Comparison of ENCODE assay signal across 8 cellular contexts in genomic region chr7:151520419-151521229, GRCh38. TPM values are rescaled to one million over a fixed set of nuclear protein-coding genes. Genes with fewer than 3 reads are reported as not detected.
DNase-seq lines count a peak whose midpoint lies in the region; ATAC-seq and TF ChIP-seq lines count a peak whose summit lies in the region.

No MANE protein-coding gene starts in this region.

- H3K4me3 ChIP-seq in WI38 (ENCODE audit: low read depth, low read length) (peak overlapping the region; percentile 55), lower leg skin (ENCODE audit: low read depth, poor library complexity, severe bottlenecking) (peak overlapping the region; percentile 8)

- H3K27ac Mint-ChIP-seq in CD14-positive monocyte: peak overlapping the region; percentile 89 to 97 (median 94)
- H3K27ac Mint-ChIP-seq in chondrocyte (ENCODE audit: unreplicated experiment): peak overlapping the region; percentile 97

- H3K9me3 Mint-ChIP-seq in CD14-positive monocyte: peaks cover 0 to 2% (median 0%) of the 10 kb centered on the region in 7 donors
- H3K9me3 Mint-ChIP-seq in chondrocyte (ENCODE audit: low read depth): no peaks in the 10 kb centered on the region

- 9 to 10% methylated on average over 28 to 37 of the region's 53 CpGs for WGBS in lower leg skin, 2 donors

- H3K27me3 Mint-ChIP-seq in CD14-positive monocyte (ENCODE audit: low read depth in 3 of 3): peaks cover 0 to 3% (median 0%) of the 10 kb centered on the region in 3 donors
- H3K27me3 Mint-ChIP-seq in chondrocyte (ENCODE audit: low read depth): no peaks in the 10 kb centered on the region

- H3K4me1 Mint-ChIP-seq in CD14-positive monocyte (peaks cover 32% of the 10 kb centered on the region), chondrocyte (ENCODE audit: low read depth) (peaks cover 28% of the 10 kb centered on the region)

- peak; percentile 0 for ATAC-seq in HG02981 (IDR thresholded peaks at IDR 0.05; ENCODE audit: unreplicated experiment)

- H3K4me3 Mint-ChIP-seq in CD14-positive monocyte (peak overlapping the region; percentile 89 to 93), chondrocyte (ENCODE audit: unreplicated experiment) (peak overlapping the region; percentile 96)

- no peak for TF ChIP-seq POLR2A in lower leg skin (IDR thresholded peaks at IDR 0.05)

- H3K36me3 Mint-ChIP-seq in CD14-positive monocyte: no peaks in the 10 kb centered on the region
- no peaks in the 10 kb centered on the region for H3K36me3 Mint-ChIP-seq in chondrocyte (ENCODE audit: low read depth)

- TF ChIP-seq CTCF in CD14-positive monocyte (IDR thresholded peaks at IDR 0.05): no peak
- TF ChIP-seq CTCF in WI38 (IDR thresholded peaks at IDR 0.05; ENCODE audit: low read depth, low read length): no peak
- TF ChIP-seq CTCF in chondrocyte (IDR thresholded peaks at IDR 0.05): no peak
- TF ChIP-seq CTCF in lower leg skin (IDR thresholded peaks at IDR 0.05): no peak

- intact Hi-C loops in CD14-positive monocyte (cut with micrococcal nuclease) (loop anchor here in 1 of 2 donors (5.0 kb wide), 1 partner anchor 112 kb away; no protein-coding TSS in a partner anchor), lower leg skin (cut with DNase I; ENCODE audit: low total_unique reads) (no loop called here)

- peak; percentile 52 for DNase-seq in CD14-positive monocyte (ENCODE audit: low spot score)
- no peak for DNase-seq in chondrocyte (ENCODE audit: low spot score)
- peak; percentile 37 to 94 for DNase-seq in lower leg skin (ENCODE audit: low spot score in 2 of 2)
- peak; percentile 42 for DNase-seq in stimulated activated CD4-positive, alpha-beta T cell treated with anti-CD3 and anti-CD28 coated beads, Interleukin-4, amount 100 ng/mL, for 24 hours
- DNase-seq in NCI-H187 treated with DMSO at 0.1 percent for 48 hours (lab: John Stamatoyannopoulos, UW): no peak
- no peak for DNase-seq in NOMO-1 treated with dmso at 0.1 percent for 144 hours (lab: John Stamatoyannopoulos, UW; ENCODE audit: unreplicated experiment)

RNA-seq across cellular contexts. Expression of gene RHEB, which starts 0.9 kb away (rescaled TPM):
- polyA plus RNA-seq in CD14-positive monocyte: 10 to 100 TPM; 95.8 to 96.1 TPM
- 111 to 126 TPM (median 123 TPM) in 3 replicates for total RNA-seq in chondrocyte
- 10 to 100 TPM; 41.2 to 64.4 (median 53.5) TPM for total RNA-seq in lower leg skin

Comparison
In these comparisons a context has a peak if more than half of its experiments do, and no peak if none do; other contexts are left out.
1. DNase-seq: peak in CD14-positive monocyte (single experiment), lower leg skin (2 of 2) and stimulated activated CD4-positive, alpha-beta T cell treated with anti-CD3 and anti-CD28 coated beads, Interleukin-4, amount 100 ng/mL, for 24 hours (single experiment); none in chondrocyte (single experiment), NCI-H187 treated with DMSO at 0.1 percent for 48 hours (single experiment) and NOMO-1 treated with dmso at 0.1 percent for 144 hours (single experiment).